ENCODE assay signal across 1 cellular context in genomic region chr20:843908-844307, GRCh38.
TF ChIP-seq lines count a peak whose summit lies in the region.

No MANE protein-coding gene starts in this region.

TF ChIP-seq in IMR-90, 13 proteins besides CTCF, POLR2A, EP300 and RAD21 (continued from another document):
- TF ChIP-seq USF2 (IDR thresholded peaks at IDR 0.05; ENCODE audit: low read depth, low read length), result no peak
- no peak for TF ChIP-seq CHD1 (IDR thresholded peaks at IDR 0.05; ENCODE audit: low read depth, low read length)
- TF ChIP-seq FOS (IDR thresholded peaks at IDR 0.05; ENCODE audit: low read depth, low read length), result no peak
- TF ChIP-seq MAZ (IDR thresholded peaks at IDR 0.05; ENCODE audit: borderline replicate concordance, low read depth, low read length), result no peak
- TF ChIP-seq NFE2L2 (IDR thresholded peaks at IDR 0.05; ENCODE audit: low read depth, low read length), result no peak
- TF ChIP-seq SMC3 (IDR thresholded peaks at IDR 0.05; ENCODE audit: low read depth, low read length), result no peak
- no peak for TF ChIP-seq MAFK (IDR thresholded peaks at IDR 0.05; ENCODE audit: low read depth, low read length)
- no peak for TF ChIP-seq MXI1 (IDR thresholded peaks at IDR 0.05; ENCODE audit: borderline replicate concordance, low read depth, low read length)
- TF ChIP-seq RCOR1 (IDR thresholded peaks at IDR 0.05; ENCODE audit: insufficient replicate concordance, low read length), result no peak
